In the genomic region with DNA sequence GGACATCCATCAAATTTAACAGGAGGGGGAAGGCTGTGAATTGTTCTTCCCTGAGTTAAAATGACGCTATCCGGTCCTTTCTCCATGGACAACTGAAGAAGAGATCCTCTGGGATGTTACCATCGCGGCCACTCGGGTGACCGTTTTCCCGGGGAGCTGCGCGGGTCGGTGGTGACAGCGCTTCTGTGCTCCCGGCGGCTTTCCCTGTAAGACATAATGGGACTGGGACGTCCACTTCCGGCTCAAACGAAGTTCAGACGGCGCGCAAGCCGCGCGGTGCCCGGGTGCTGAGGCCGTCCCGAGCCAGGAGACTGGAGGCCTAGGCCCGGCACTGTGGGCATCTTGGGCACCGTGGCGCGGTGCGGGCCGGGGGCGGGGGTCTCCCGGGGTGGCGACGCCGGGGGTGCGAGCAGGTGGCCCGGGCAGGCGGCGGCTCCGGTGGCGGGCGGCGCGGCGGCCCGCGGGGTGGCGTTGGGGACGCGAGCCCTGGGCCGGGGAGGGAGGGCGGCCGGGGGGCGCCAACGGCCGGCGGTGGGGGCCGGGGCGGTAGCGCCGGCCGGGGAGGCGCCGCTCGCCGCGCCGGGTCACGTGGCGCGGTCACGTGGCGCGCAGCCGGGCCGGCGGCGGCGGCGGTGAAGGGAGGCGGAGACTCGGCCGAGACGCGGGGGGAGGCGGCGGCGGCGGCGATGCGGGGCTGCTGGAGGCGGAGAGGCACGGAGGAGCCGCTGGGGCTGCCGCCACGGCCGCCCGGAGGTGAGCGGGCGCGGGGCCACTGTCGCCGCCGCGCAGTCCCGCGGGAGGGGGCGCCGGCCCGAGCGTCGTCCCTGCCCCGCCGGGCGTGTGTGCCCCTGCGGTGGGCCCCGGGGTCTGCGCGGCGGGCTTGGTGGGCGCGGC, we compare ENCODE assay signal across 8 cellular contexts.
DNase-seq lines count a peak whose midpoint lies in the region; ATAC-seq, FAIRE-seq and TF ChIP-seq lines count a peak whose summit lies in the region.

No MANE protein-coding gene starts in this region.

- H3K9me3 ChIP-seq in T-helper 17 cell (ENCODE audit: control insufficient read depth, low read length, poor library complexity, severe bottlenecking) = no peaks in the 10 kb centered on the region

- FAIRE-seq in H54 (lab: Jason Lieb, UNC) = no peak

- ATAC-seq in T-helper 17 cell = peak; percentile 85

- peak overlapping the region; percentile 92 for H3K4me3 Mint-ChIP-seq in T-helper 17 cell

- DNase-seq in GDM1 (lab: John Stamatoyannopoulos, UW) (peak; percentile 44), H54 (ENCODE audit: insufficient read length, low spot score) (peak; percentile 65), M059J (ENCODE audit: low read depth) (peak; percentile 81), T-helper 17 cell (peak; percentile 69 to 81 (median 74)), anterior cingulate cortex (lab: John Stamatoyannopoulos, UW) (peak in 56 of 58 donors; percentile 9 to 84 (median 58)), hepatic stellate cell (ENCODE audit: low spot score) (peak; percentile 87), renal cortical epithelial cell (ENCODE audit: low read depth) (peak; percentile 25), amniotic stem cell (lab: John Stamatoyannopoulos, UW) (no peak)

- TF ChIP-seq POLR2A in H54 (IDR thresholded peaks at IDR 0.05; ENCODE audit: low read depth, low read length) = peak; percentile 58

- no peaks in the 10 kb centered on the region for H3K27me3 Mint-ChIP-seq in T-helper 17 cell

- H3K36me3 Mint-ChIP-seq in T-helper 17 cell (ENCODE audit: low read depth) = no peaks in the 10 kb centered on the region

- peaks cover 26% of the 10 kb centered on the region for H3K4me1 Mint-ChIP-seq in T-helper 17 cell

- peak overlapping the region; percentile 94 for H3K27ac Mint-ChIP-seq in T-helper 17 cell
